8 cellular contexts compared by ENCODE assay signal in the genomic region with DNA sequence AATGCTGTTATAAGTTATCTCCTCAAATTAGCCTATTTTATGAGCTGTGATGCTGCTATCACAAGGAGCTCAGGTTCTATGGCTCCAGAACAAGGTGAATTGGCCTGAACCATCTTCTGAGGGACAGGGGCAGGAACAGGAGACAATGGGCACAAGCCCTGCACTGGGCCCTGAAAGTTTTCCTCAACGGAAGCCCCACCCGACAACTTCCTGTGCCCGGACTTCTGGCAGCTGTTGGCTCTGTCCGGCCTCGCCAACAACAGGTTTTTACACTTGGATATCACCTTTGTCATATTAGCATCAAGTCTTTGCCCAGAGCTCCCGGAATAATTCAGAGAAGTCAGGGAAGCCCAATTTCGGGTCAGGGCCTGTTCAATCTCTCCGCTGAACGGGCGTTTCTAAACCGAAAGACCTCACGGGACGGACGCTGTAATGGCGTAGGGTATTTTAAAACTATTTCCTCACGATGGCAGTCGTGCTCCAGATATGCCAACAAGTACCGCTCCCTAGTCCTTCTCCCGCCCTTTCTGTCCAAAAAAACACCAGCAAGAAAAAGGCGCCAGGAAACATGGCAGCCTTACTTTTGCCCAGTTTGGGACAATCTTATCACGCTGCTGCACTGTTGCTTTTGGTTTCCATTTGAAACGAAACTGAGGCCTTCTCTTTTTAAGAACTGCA.
DNase-seq lines count a peak whose midpoint lies in the region; ATAC-seq and TF ChIP-seq lines count a peak whose summit lies in the region.

No MANE protein-coding gene starts in this region.

- H3K4me1 ChIP-seq in breast epithelium (no peaks in the 10 kb centered on the region), ovary (ENCODE audit: insufficient read depth) (no peaks in the 10 kb centered on the region)

- H3K27ac ChIP-seq in breast epithelium (peak overlapping the region; percentile 74 to 86), ovary (peak overlapping the region; percentile 76 to 84)

- intact Hi-C loops in breast epithelium (cut with DNase I; ENCODE audit: low total_unique reads) (no loop called here), ovary (cut with DNase I) (no loop called here)

- peaks cover 0 to 4% of the 10 kb centered on the region in 2 donors for H3K27me3 ChIP-seq in breast epithelium
- H3K27me3 ChIP-seq in ovary, result no peaks in the 10 kb centered on the region

- TF ChIP-seq POLR2A in breast epithelium (IDR thresholded peaks at IDR 0.05), result no peak
- no peak for TF ChIP-seq POLR2A in ovary (IDR thresholded peaks at IDR 0.05)

- H3K9me3 ChIP-seq in breast epithelium (no peaks in the 10 kb centered on the region), ovary (no peaks in the 10 kb centered on the region)

- TF ChIP-seq CTCF in breast epithelium (IDR thresholded peaks at IDR 0.05), result peak in 2 of 3 donors; percentile 62 to 64
- peak; percentile 26 to 79 (median 60) for TF ChIP-seq CTCF in ovary (IDR thresholded peaks at IDR 0.05)
- no peak for TF ChIP-seq CTCF in foreskin fibroblast (IDR thresholded peaks at IDR 0.05; ENCODE audit: low read depth, low read length)

- no peak for TF ChIP-seq EP300 in ovary (IDR thresholded peaks at IDR 0.05)

- ATAC-seq in GM18870 (IDR thresholded peaks at IDR 0.05; ENCODE audit: unreplicated experiment), result peak; percentile 88
- ATAC-seq in HG03558 (IDR thresholded peaks at IDR 0.05; ENCODE audit: extremely low read depth, unreplicated experiment), result peak; percentile 60

- DNase-seq in breast epithelium (ENCODE audit: low spot score in 2 of 2), result peak in 1 of 2 donors; percentile 82
- peak; percentile 73 to 84 (median 76) for DNase-seq in ovary
- DNase-seq in foreskin fibroblast, result no peak
- no peak for DNase-seq in NCI-H446 (lab: John Stamatoyannopoulos, UW)
- DNase-seq in activated effector memory CD4-positive, alpha-beta T cell treated with Interleukin-2 at 50 U/mL for 16 hours, result no peak
- DNase-seq in GM03348 (ENCODE audit: low spot score), result no peak

- H3K4me3 ChIP-seq in breast epithelium, result peak overlapping the region; percentile 4 to 60 (median 47)
- H3K4me3 ChIP-seq in ovary, result peak overlapping the region; percentile 33
- no peak overlapping the region for H3K4me3 ChIP-seq in foreskin fibroblast (ENCODE audit: low read depth in 1 of 2, low read length in 2 of 2)

- WGBS in ovary, 3 donors, result 51 to 60% (median 54%) methylated on average over 22 of the region's 22 CpGs

- no peaks in the 10 kb centered on the region for H3K36me3 ChIP-seq in breast epithelium
- H3K36me3 ChIP-seq in ovary, result no peaks in the 10 kb centered on the region

Comparison
In these comparisons a context has a peak if more than half of its experiments do, and no peak if none do; other contexts are left out.
1. DNase-seq: peak in ovary (5 of 5); none in foreskin fibroblast (0 of 2), NCI-H446 (0 of 2), activated effector memory CD4-positive, alpha-beta T cell treated with Interleukin-2 at 50 U/mL for 16 hours (single experiment) and GM03348 (single experiment).
2. H3K4me3 ChIP-seq: peak in breast epithelium (3 of 3) and ovary (single experiment); none in foreskin fibroblast (0 of 2).